In genomic region chr9:97567894-97568202, GRCh38 we compare ENCODE assay signal across 1 cellular context.
TF ChIP-seq lines count a peak whose summit lies in the region.

No MANE protein-coding gene starts in this region.

TF ChIP-seq in K562, 482 proteins besides CTCF, POLR2A, EP300 and RAD21 (continued from another document and continues in another):
- no peak for TF ChIP-seq MLLT1 (IDR thresholded peaks at IDR 0.05)
- TF ChIP-seq CREB5 (CRISPR knock-in tag; IDR thresholded peaks at IDR 0.05) = no peak
- TF ChIP-seq ZNF592 (IDR thresholded peaks at IDR 0.05) = peak; percentile 69
- TF ChIP-seq ETV6 (IDR thresholded peaks at IDR 0.05; ENCODE audit: borderline replicate concordance in 1 of 2, low read depth in 2 of 2, low read length in 1 of 2) = 0 out of 4 replicates have a peak, but pooled peaks of 1 of the 2 experiments have one; percentile 49
- no peak for TF ChIP-seq ETV6 (CRISPR knock-in tag; IDR thresholded peaks at IDR 0.05; ENCODE audit: borderline replicate concordance)
- TF ChIP-seq USF1 (CRISPR knock-in tag; IDR thresholded peaks at IDR 0.05) = no peak
- TF ChIP-seq CREM (IDR thresholded peaks at IDR 0.05; ENCODE audit: low read depth) = peak; percentile 54; the same call in 1 of the 2 replicates
- TF ChIP-seq ARID4B (CRISPR knock-in tag; IDR thresholded peaks at IDR 0.05) = no peak
- no peak for TF ChIP-seq TRIM24 (IDR thresholded peaks at IDR 0.05)
- TF ChIP-seq RBM17 (IDR thresholded peaks at IDR 0.05; ENCODE audit: borderline replicate concordance, low read depth, low read length) = no peak
- peak; percentile 80 for TF ChIP-seq SMARCE1 (IDR thresholded peaks at IDR 0.05)
- TF ChIP-seq PCBP2 (IDR thresholded peaks at IDR 0.05; ENCODE audit: low read depth, low read length, poor library complexity, severe bottlenecking) = no peak
- TF ChIP-seq CCNT2 (IDR thresholded peaks at IDR 0.05; ENCODE audit: borderline replicate concordance, extremely low read depth, insufficient read length, low read depth, low read length) = peak; percentile 42
- no peak for TF ChIP-seq HDAC8 (tag; IDR thresholded peaks at IDR 0.05)
- TF ChIP-seq CBFA2T3 (IDR thresholded peaks at IDR 0.05) = peak; percentile 59; the same call in 1 of the 2 replicates
- TF ChIP-seq LCOR (CRISPR knock-in tag; IDR thresholded peaks at IDR 0.05) = no peak
- peak; percentile 47; the same call in 1 of the 2 replicates for TF ChIP-seq VEZF1 (CRISPR knock-in tag; IDR thresholded peaks at IDR 0.05)
- no peak for TF ChIP-seq REST (CRISPR knock-in tag; IDR thresholded peaks at IDR 0.05; ENCODE audit: low read depth)
- no peak for TF ChIP-seq ZNF175 (CRISPR knock-in tag; IDR thresholded peaks at IDR 0.05; ENCODE audit: low read depth)
- TF ChIP-seq ZNF354B (CRISPR knock-in tag; IDR thresholded peaks at IDR 0.05) = no peak
- peak; percentile 29; the same call in 1 of the 2 replicates for TF ChIP-seq NCOR1 (IDR thresholded peaks at IDR 0.05)
- TF ChIP-seq ZNF395 (CRISPR knock-in tag; IDR thresholded peaks at IDR 0.05) = peak; percentile 77; the same call in 1 of the 2 replicates
- no peak for TF ChIP-seq KDM1A (IDR thresholded peaks at IDR 0.05)
- TF ChIP-seq ZNF217 (CRISPR knock-in tag; IDR thresholded peaks at IDR 0.05) = no peak
- TF ChIP-seq PHF21A (IDR thresholded peaks at IDR 0.05; ENCODE audit: borderline replicate concordance, low read depth) = no peak
- TF ChIP-seq STAG1 (CRISPR knock-in tag; IDR thresholded peaks at IDR 0.05; ENCODE audit: borderline replicate concordance) = no peak
- 0 out of 2 replicates have a peak, but pooled peaks have one; percentile 70 for TF ChIP-seq NFATC3 (IDR thresholded peaks at IDR 0.05)
- TF ChIP-seq FOSL1 (tag; conservative IDR thresholded peaks at IDR 0.05) = peak; percentile 91
- peak; percentile 82 for TF ChIP-seq ATF3 (IDR thresholded peaks at IDR 0.05)
- TF ChIP-seq ATF3 (CRISPR knock-in tag; conservative IDR thresholded peaks at IDR 0.05) = no peak
- TF ChIP-seq LARP7 (IDR thresholded peaks at IDR 0.05) = no peak
- no peak for TF ChIP-seq ZBTB49 (CRISPR knock-in tag; IDR thresholded peaks at IDR 0.05; ENCODE audit: borderline replicate concordance)
- no peak for TF ChIP-seq ZKSCAN3 (CRISPR knock-in tag; IDR thresholded peaks at IDR 0.05)
